In the genomic region with DNA sequence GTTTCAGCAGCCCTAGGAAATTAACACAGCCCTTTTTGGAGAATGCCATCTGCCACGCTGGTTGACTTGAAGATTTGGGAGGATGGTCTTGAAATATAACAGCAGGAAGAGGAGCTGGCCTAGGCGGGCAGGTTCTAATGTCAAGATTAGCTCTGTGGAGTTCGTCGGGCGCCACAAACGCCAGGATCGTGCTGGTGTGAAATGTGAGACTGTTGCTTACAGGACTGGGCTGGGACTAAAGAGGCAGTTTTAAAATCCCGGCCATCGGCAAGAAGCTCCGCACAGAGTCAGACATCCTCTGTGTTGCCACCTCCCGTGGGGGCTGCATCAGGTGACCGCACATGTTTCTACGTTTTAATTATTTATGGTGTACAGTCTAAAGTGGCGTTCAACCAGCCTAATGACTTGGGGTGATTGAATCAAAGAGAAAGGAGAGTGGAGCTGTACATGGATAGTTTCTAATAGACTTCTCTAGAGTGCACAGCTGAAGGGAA, we compare ENCODE assay signal across 21 cellular contexts.
DNase-seq lines count a peak whose midpoint lies in the region; FAIRE-seq and TF ChIP-seq lines count a peak whose summit lies in the region.
"Had no signal": no experiment of that assay in that cellular context is flagged by ENCODE, and none has a peak within 500 bp of the region (broad histone marks: within the 10 kb centered on the region; RNA-seq: fewer than 3 reads in every experiment).

No MANE protein-coding gene starts in this region.

- peak overlapping the region in 2 of 3 donors; percentile 26 to 38 for H3K9ac ChIP-seq in skeletal muscle tissue (ENCODE audit: low read depth in 1 of 3, low read length in 3 of 3)

- DNase-seq in NCI-H82 (lab: John Stamatoyannopoulos, UW), result peak; percentile 26
- no peak for DNase-seq in NCI-H82 treated with DMSO at 0.1 percent for 48 hours (lab: John Stamatoyannopoulos, UW; ENCODE audit: unreplicated experiment)
- DNase-seq in NCI-H510A treated with DMSO at 0.1 percent for 48 hours (lab: John Stamatoyannopoulos, UW), result peak; percentile 25
- DNase-seq in nephron progenitor cell, result peak; percentile 7
- DNase-seq in iPS-NIHi11 (ENCODE audit: low spot score), result no peak
- DNase-seq in spleen, result no peak
- no peak for DNase-seq in GM19239 (ENCODE audit: insufficient read length, low spot score)
- DNase-seq: BE2C; Caco-2; CD4-positive, CD25-positive, alpha-beta regulatory T cell; DMS153; NCI-H1105; NCI-H2081; NCI-H345; NCI-H774 had no signal

- H3K27me3 ChIP-seq in skeletal muscle tissue (ENCODE audit: control insufficient read depth in 3 of 3, insufficient read depth in 3 of 3, low read length in 3 of 3), result peaks cover 5 to 22% (median 6%) of the 10 kb centered on the region in 3 donors
- peaks cover 0 to 8% (median 0%) of the 10 kb centered on the region in 7 donors for H3K27me3 ChIP-seq in spleen (replicated peaks in 1 of 7)
- H3K27me3 ChIP-seq: BE2C had no signal

- H3K9me3 ChIP-seq in skeletal muscle tissue (ENCODE audit: control insufficient read depth in 3 of 3, low read length in 3 of 3), result peaks cover 0 to 2% (median 0%) of the 10 kb centered on the region in 3 donors
- H3K9me3 ChIP-seq in spleen, result no peaks in the 10 kb centered on the region
- H3K9me3 ChIP-seq: BE2C, Caco-2, SJSA1 had no signal

- peak overlapping the region; percentile 37 for H3K27ac Mint-ChIP-seq in nephron progenitor cell

- no peak for FAIRE-seq in GM19239 (lab: Jason Lieb, UNC)
- FAIRE-seq: GM12892, GM18507, H1, K562 had no signal

- H3K27ac ChIP-seq in skeletal muscle tissue (ENCODE audit: low read depth, low read length) (no peak overlapping the region), spleen (no peak overlapping the region)
- H3K27ac ChIP-seq: SJSA1 had no signal

- H3K4me1 Mint-ChIP-seq in nephron progenitor cell, result peaks cover 18% of the 10 kb centered on the region

- intact Hi-C loops in spleen (cut with DNase I; ENCODE audit: low total_unique reads), result no loop called here

- H3K36me3 ChIP-seq in skeletal muscle tissue (ENCODE audit: control insufficient read depth in 3 of 3, insufficient read depth in 3 of 3, low read length in 3 of 3) (no peaks in the 10 kb centered on the region), spleen (no peaks in the 10 kb centered on the region)
- H3K36me3 ChIP-seq: BE2C, SJSA1 had no signal

- no peak overlapping the region for H3K4me3 Mint-ChIP-seq in nephron progenitor cell
- H3K4me3 Mint-ChIP-seq: CD4-positive, CD25-positive, alpha-beta regulatory T cell had no signal

- WGBS in spleen, 5 donors, result 79 to 87% (median 85%) methylated on average over 14 of the region's 14 CpGs

- no peaks in the 10 kb centered on the region for H3K36me3 Mint-ChIP-seq in nephron progenitor cell (ENCODE audit: low read depth)
- H3K36me3 Mint-ChIP-seq: CD4-positive, CD25-positive, alpha-beta regulatory T cell had no signal

- H3K27me3 Mint-ChIP-seq in nephron progenitor cell (ENCODE audit: low read depth, poor library complexity), result peaks cover 23% of the 10 kb centered on the region

- peak overlapping the region; percentile 31 to 59 (median 39) for H3K4me3 ChIP-seq in skeletal muscle tissue (ENCODE audit: low read length in 3 of 3)
- no peak overlapping the region for H3K4me3 ChIP-seq in spleen
- H3K4me3 ChIP-seq: K562, SJSA1 had no signal

- TF ChIP-seq CTCF in nephron progenitor cell (IDR thresholded peaks at IDR 0.05) (no peak), spleen (IDR thresholded peaks at IDR 0.05 in 8 of 11, conservative IDR thresholded peaks at IDR 0.05 in 3 of 11) (no peak)

- H3K4me1 ChIP-seq in skeletal muscle tissue (ENCODE audit: control insufficient read depth in 3 of 3, insufficient read depth in 3 of 3, low read length in 3 of 3) (peaks cover 0 to 2% (median 0%) of the 10 kb centered on the region in 3 donors), spleen (no peaks in the 10 kb centered on the region)
- H3K4me1 ChIP-seq: BE2C, Caco-2, SJSA1 had no signal

- H3K9me3 Mint-ChIP-seq in nephron progenitor cell, result no peaks in the 10 kb centered on the region

- no peak for TF ChIP-seq POLR2A in spleen (IDR thresholded peaks at IDR 0.05)

Comparison
In these comparisons a context has a peak if more than half of its experiments do, and no peak if none do; other contexts are left out.
1. DNase-seq: peak in NCI-H82 (single experiment), NCI-H510A treated with DMSO at 0.1 percent for 48 hours (single experiment) and nephron progenitor cell (single experiment); none in NCI-H82 treated with DMSO at 0.1 percent for 48 hours (single experiment), iPS-NIHi11 (single experiment), spleen (single experiment) and GM19239 (single experiment).
2. H3K4me3 ChIP-seq: peak in skeletal muscle tissue (3 of 3); none in spleen (0 of 8).